8 cellular contexts compared by ENCODE assay signal in the genomic region with DNA sequence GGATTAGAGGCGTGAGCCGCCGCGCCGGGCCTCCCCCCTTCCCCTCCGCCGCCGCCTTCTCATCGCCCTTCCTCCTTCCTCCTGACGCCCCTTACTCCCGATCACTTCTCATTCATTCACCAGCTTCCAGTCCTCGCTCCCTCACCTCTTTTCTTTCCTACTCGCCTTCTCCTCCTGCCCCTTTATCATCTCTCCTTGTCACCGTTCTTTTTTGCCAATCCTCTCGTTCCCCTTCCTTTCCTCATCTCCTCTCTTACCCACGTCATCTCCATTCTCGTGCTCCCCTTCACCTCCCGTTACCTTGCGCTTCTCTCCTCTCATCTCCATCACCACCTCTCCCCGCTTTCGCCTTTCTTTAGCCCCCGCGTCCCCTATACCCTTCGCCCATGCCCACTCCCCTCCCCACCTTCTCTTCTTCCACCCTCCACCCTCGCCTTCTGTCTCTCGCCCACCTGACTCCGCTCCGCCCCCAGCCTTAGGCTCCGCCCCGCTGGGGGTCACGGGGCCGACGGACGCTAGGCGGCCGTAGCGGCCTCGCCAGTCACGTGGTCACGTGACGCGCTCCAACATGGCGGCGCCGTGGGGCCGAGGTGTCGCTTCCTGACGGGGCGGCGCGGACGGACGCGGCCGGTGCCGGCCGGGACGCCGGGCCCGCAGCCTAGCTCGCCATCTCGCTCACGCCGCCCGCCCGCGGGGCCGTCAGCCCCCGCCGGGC. TPM values are rescaled to one million over a fixed set of nuclear protein-coding genes. Genes with fewer than 3 reads are reported as not detected.
A peak's percentile ranks its signal among the peaks of the same experiment; 100 is the strongest.
DNase-seq lines count a peak whose midpoint lies in the region; ATAC-seq and TF ChIP-seq lines count a peak whose summit lies in the region.

A gene (plus strand): TSS at position 544 of the 715 bp plus-strand sequence. CDS start 179 bp downstream, outside the sequence.

- H3K36me3 ChIP-seq in BJ (ENCODE audit: control insufficient read depth, insufficient read depth, low read length): no peaks in the 10 kb centered on the region

- CTCF ChIA-PET in BJ (lab: Yijun Ruan, JAX): interaction anchor here (0.6 to 1.9 kb wide), 3 partner anchors 49 to 264 kb away, joined by 3 to 10 read pairs (median 4); no protein-coding TSS in a partner anchor

- POLR2A ChIA-PET in BJ (lab: Charles Lee): no interaction called here

- H3K27me3 ChIP-seq in BJ (ENCODE audit: control insufficient read depth, insufficient read depth, low read length): 0 out of 2 replicates have a peak, but pooled peaks cover 2% of the 10 kb centered on the region

- peak; percentile 10; the same call in 1 of the 2 replicates for TF ChIP-seq CTCF in BJ (IDR thresholded peaks at IDR 0.05; ENCODE audit: insufficient read depth, low read depth, low read length)

- peak within 1 kb of the TSS; percentile 66 for H3K4me3 ChIP-seq in BJ (ENCODE audit: low read depth, low read length)

- DNase-seq in BJ (ENCODE audit: low read depth): no peak
- peak; percentile 91 for DNase-seq in NCI-H748 (lab: John Stamatoyannopoulos, UW; ENCODE audit: unreplicated experiment)
- peak; percentile 85 for DNase-seq in activated CD4-positive, alpha-beta T cell treated with anti-CD3 and anti-CD28 coated beads, Interleukin-2, amount 50 U/mL, for 1 hour
- peak; percentile 31 for DNase-seq in cortex of kidney (lab: John Stamatoyannopoulos, UW)
- DNase-seq in left lobe of liver (ENCODE audit: low spot score): peak; percentile 93
- DNase-seq in stimulated activated CD4-positive, alpha-beta T cell treated with anti-CD3 and anti-CD28 coated beads, Interleukin-2, amount 100 ng/mL, for 24 hours: peak; percentile 93 to 95

- ATAC-seq in GM19324 (IDR thresholded peaks at IDR 0.05; ENCODE audit: low FRiP score, unreplicated experiment) (peak; percentile 83), HG03469 (IDR thresholded peaks at IDR 0.05; ENCODE audit: unreplicated experiment) (peak; percentile 47), left lobe of liver (peak; percentile 88)

RNA-seq across cellular contexts. Expression of the gene that starts here (rescaled TPM):
- 15.5 and 20.0 TPM in 2 replicates for polyA plus RNA-seq in BJ (2011; rRNA removed)
- 32.4 and 33.1 TPM in 2 replicates for polyA minus RNA-seq in BJ (2011; rRNA and poly(A)+ RNA removed)
- total RNA-seq in left lobe of liver: 24.3 TPM
